28 cellular contexts compared by ENCODE assay signal in the genomic region with DNA sequence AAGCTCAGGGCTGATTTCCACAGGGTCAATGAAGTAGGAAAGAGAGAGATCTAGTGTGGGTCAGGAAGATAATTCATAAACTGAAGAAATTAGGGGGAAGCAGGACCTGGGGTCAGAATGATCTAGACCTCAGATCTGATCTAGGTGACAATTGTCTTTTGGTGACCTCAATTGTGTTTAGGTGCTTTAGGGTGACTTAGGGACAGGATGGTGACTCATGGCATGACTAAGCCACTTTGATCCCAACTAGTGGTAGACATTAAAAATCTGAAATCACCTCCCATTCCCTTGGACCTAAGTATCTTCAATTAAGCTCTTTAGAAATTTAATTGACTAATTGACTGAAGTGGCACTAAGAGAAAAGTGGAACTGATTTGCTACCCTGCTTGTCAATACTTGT. TPM values are rescaled to one million over a fixed set of nuclear protein-coding genes. Genes with fewer than 3 reads are reported as not detected.
"Had no signal": no experiment of that assay in that cellular context is flagged by ENCODE, and none has a peak within 500 bp of the region (broad histone marks: within the 10 kb centered on the region; RNA-seq: fewer than 3 reads in every experiment).

No MANE protein-coding gene starts in this region.

- H3K27ac Mint-ChIP-seq: activated CD8-positive, alpha-beta memory T cell treated with anti-CD3 and anti-CD28 coated beads, Interleukin-2, amount 10 ng/mL, durations not matched to agents 7 days and 5 days; activated naive CD4-positive, alpha-beta T cell treated with anti-CD3 and anti-CD28 coated beads, Interleukin-2, amount 10 ng/mL, durations not matched to agents 7 days and 5 days; immature natural killer cell; memory B cell; naive B cell; stimulated activated naive B cell treated with anti-CD40 and anti-IgM and Interleukin-4, amounts not matched to agents 10 μg/mL and 1 μg/mL and 100 μg/mL, for 72 hours had no signal

- H3K4me1 Mint-ChIP-seq: activated naive CD4-positive, alpha-beta T cell treated with anti-CD3 and anti-CD28 coated beads, Interleukin-2, amount 10 ng/mL, durations not matched to agents 7 days and 5 days; immature natural killer cell; memory B cell; naive B cell; neural crest cell; stimulated activated naive B cell treated with anti-CD40 and anti-IgM and Interleukin-4, amounts not matched to agents 10 μg/mL and 1 μg/mL and 100 μg/mL, for 72 hours had no signal

- DNase-seq: activated CD4-positive, alpha-beta T cell treated with anti-CD3 and anti-CD28 coated beads for 1 hour; activated CD4-positive, alpha-beta T cell treated with anti-CD3 and anti-CD28 coated beads, Interleukin-2, amount 50 U/mL, for 48 hours; activated CD8-positive, alpha-beta memory T cell treated with anti-CD3 and anti-CD28 coated beads, Interleukin-2, amount 10 ng/mL, durations not matched to agents 7 days and 5 days; activated naive CD4-positive, alpha-beta T cell treated with anti-CD3 and anti-CD28 coated beads, Interleukin-2, amount 10 ng/mL, durations not matched to agents 7 days and 5 days; cerebellar nuclear complex; effector CD4-positive, alpha-beta T cell; esophagus squamous epithelium; heart right ventricle; immature natural killer cell; kidney glomerular epithelial cell; mucosa of descending colon; naive B cell; retina; spleen; stimulated activated CD4-positive, alpha-beta T cell treated with anti-CD3 and anti-CD28 coated beads, Interleukin-4, amount 100 ng/mL, for 4 hours; stimulated activated naive B cell treated with anti-CD40 and anti-IgM and Interleukin-4, amounts not matched to agents 10 μg/mL and 1 μg/mL and 100 μg/mL, for 72 hours; T-helper 2 cell; thyroid gland had no signal

- ATAC-seq: activated CD8-positive, alpha-beta memory T cell treated with anti-CD3 and anti-CD28 coated beads, Interleukin-2, amount 10 ng/mL, durations not matched to agents 7 days and 5 days; heart right ventricle; mucosa of descending colon; stimulated activated naive B cell treated with anti-CD40 and anti-IgM and Interleukin-4, amounts not matched to agents 10 μg/mL and 1 μg/mL and 100 μg/mL, for 72 hours had no signal

- H3K36me3 Mint-ChIP-seq: activated CD8-positive, alpha-beta memory T cell treated with anti-CD3 and anti-CD28 coated beads, Interleukin-2, amount 10 ng/mL, durations not matched to agents 7 days and 5 days; activated naive CD4-positive, alpha-beta T cell treated with anti-CD3 and anti-CD28 coated beads, Interleukin-2, amount 10 ng/mL, durations not matched to agents 7 days and 5 days; immature natural killer cell; memory B cell; naive B cell; stimulated activated naive B cell treated with anti-CD40 and anti-IgM and Interleukin-4, amounts not matched to agents 10 μg/mL and 1 μg/mL and 100 μg/mL, for 72 hours had no signal

- H3K4me1 ChIP-seq: ascending aorta, esophagus squamous epithelium, heart right ventricle, spleen, thyroid gland had no signal

- H3K36me3 ChIP-seq: ascending aorta, esophagus squamous epithelium, heart right ventricle, spleen, thyroid gland had no signal

- H3K9me3 ChIP-seq: ascending aorta, esophagus squamous epithelium, mucosa of descending colon, thyroid gland had no signal

- H3K4me3 Mint-ChIP-seq: activated CD8-positive, alpha-beta memory T cell treated with anti-CD3 and anti-CD28 coated beads, Interleukin-2, amount 10 ng/mL, durations not matched to agents 7 days and 5 days; activated naive CD4-positive, alpha-beta T cell treated with anti-CD3 and anti-CD28 coated beads, Interleukin-2, amount 10 ng/mL, durations not matched to agents 7 days and 5 days; immature natural killer cell; memory B cell; naive B cell; neural crest cell; stimulated activated naive B cell treated with anti-CD40 and anti-IgM and Interleukin-4, amounts not matched to agents 10 μg/mL and 1 μg/mL and 100 μg/mL, for 72 hours had no signal

- H3K9me3 Mint-ChIP-seq: activated naive CD4-positive, alpha-beta T cell treated with anti-CD3 and anti-CD28 coated beads, Interleukin-2, amount 10 ng/mL, durations not matched to agents 7 days and 5 days had no signal

- H3K4me3 ChIP-seq: ascending aorta, esophagus squamous epithelium, heart right ventricle, mucosa of descending colon, spleen, thyroid gland had no signal

- H3K27ac ChIP-seq: ascending aorta, esophagus squamous epithelium, heart right ventricle, spleen, thyroid gland, VCaP had no signal

- H3K27me3 ChIP-seq: ascending aorta, esophagus squamous epithelium, thyroid gland had no signal

RNA-seq across cellular contexts. Expression of gene GRXCR1, which starts 36.7 kb away (rescaled TPM):
- total RNA-seq: activated CD8-positive, alpha-beta memory T cell treated with anti-CD3 and anti-CD28 coated beads, Interleukin-2, amount 10 ng/mL, durations not matched to agents 7 days and 5 days; ascending aorta; esophagus squamous epithelium; heart right ventricle; liver; mucosa of descending colon; neural crest cell; omental fat pad; posterior vena cava; spleen; subcutaneous adipose tissue; thyroid gland; ureter had no signal
- polyA plus RNA-seq: adipose tissue, heart right ventricle, immature natural killer cell, liver, spleen had no signal
